ENCODE assay signal across 8 cellular contexts in the genomic region with DNA sequence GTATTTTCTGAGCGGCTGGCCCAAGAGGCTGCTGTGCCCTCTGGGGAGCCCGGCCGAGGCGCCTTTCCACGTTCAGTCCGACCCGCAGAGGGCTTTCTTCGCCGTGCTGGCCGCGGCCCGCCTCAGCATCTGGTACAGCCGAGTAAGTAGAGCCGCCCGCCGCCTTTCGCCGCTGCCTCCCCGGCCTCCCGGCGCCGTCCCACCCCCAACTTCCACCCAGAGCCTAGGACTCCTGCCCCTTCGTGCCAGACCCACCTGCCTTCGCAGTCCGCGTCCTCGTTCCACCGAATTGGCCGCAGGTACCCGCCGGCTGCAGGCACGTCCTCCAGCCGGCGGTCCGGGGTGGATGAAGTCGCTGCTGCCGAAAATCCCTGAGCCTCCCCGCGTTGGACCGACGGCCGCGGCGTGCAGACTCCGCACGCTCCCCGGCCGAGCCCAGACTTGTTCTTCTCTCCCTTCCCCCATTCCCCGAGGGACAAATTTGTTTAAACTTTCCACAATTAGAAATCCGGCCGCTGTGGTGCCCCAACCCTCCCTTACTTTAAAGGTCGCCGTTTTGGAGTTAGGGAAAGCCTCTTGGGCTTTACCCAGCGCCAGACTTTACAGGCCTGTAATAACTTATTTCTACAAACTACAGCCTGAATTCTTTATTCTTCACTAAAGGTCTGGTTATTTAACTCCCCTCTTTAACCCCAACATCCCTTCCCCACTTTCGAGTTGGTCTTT. TPM values are rescaled to one million over a fixed set of nuclear protein-coding genes. Genes with fewer than 3 reads are reported as not detected.
A peak's percentile ranks its signal among the peaks of the same experiment; 100 is the strongest.
DNase-seq lines count a peak whose midpoint lies in the region; ATAC-seq, FAIRE-seq and TF ChIP-seq lines count a peak whose summit lies in the region.

No MANE protein-coding gene starts in this region.

- FAIRE-seq in GM12891 (lab: Jason Lieb, UNC), result no peak

- DNase-seq in GM12891 (ENCODE audit: insufficient read length, low spot score) (no peak), NCI-H2171 treated with DMSO at 0.1 percent for 48 hours (lab: John Stamatoyannopoulos, UW) (peak; percentile 59), epithelial cell of prostate (ENCODE audit: low read depth, low spot score) (no peak), superior temporal gyrus (ENCODE audit: extremely low spot score) (peak; percentile 46), SHP77 (lab: John Stamatoyannopoulos, UW) (no peak)
- peak; percentile 46 for DNase-seq in activated CD8-positive, alpha-beta memory T cell treated with anti-CD3 and anti-CD28 coated beads, Interleukin-2, amount 50 U/mL, for 4 hours

- H3K9me3 ChIP-seq in mucosa of stomach (ENCODE audit: control insufficient read depth, low read length), result no peaks in the 10 kb centered on the region

- H3K9ac ChIP-seq in mucosa of stomach (ENCODE audit: low read length), result peak overlapping the region; percentile 78

- peaks cover 11% of the 10 kb centered on the region for H3K4me1 ChIP-seq in mucosa of stomach (ENCODE audit: control insufficient read depth, insufficient read depth, low read length)

- no peaks in the 10 kb centered on the region for H3K27me3 ChIP-seq in mucosa of stomach (ENCODE audit: control insufficient read depth, insufficient read depth, low read length)

- H3K27ac ChIP-seq in epithelial cell of prostate, result peak overlapping the region; percentile 84

- TF ChIP-seq POLR2A in GM12891 (IDR thresholded peaks at IDR 0.05; ENCODE audit: low read depth, low read length), result no peak

- H3K36me3 ChIP-seq in mucosa of stomach (ENCODE audit: control insufficient read depth, insufficient read depth, low read length), result no peaks in the 10 kb centered on the region

- H3K4me3 ChIP-seq in mucosa of stomach (ENCODE audit: low read length), result peak overlapping the region; percentile 37

- peak; percentile 15 for ATAC-seq in HG02571 (IDR thresholded peaks at IDR 0.05; ENCODE audit: unreplicated experiment)

TF ChIP-seq in GM12891, 5 proteins besides CTCF, POLR2A, EP300 and RAD21:
- TF ChIP-seq POU2F2 (IDR thresholded peaks at IDR 0.05; ENCODE audit: low read depth, low read length) (no peak), POLR2AphosphoS5 (IDR thresholded peaks at IDR 0.05; ENCODE audit: low read depth, low read length) (peak; percentile 4; the same call in 1 of the 2 replicates)

RNA-seq across cellular contexts. Expression of a gene that starts 0.6 kb away (rescaled TPM):
- polyA plus RNA-seq in GM12891 (2012; ENCODE audit: low read depth, missing spikeins), result 13.3 TPM

Comparison
In these comparisons a context has a peak if more than half of its experiments do, and no peak if none do; other contexts are left out.
1. DNase-seq: peak in NCI-H2171 treated with DMSO at 0.1 percent for 48 hours (single experiment), activated CD8-positive, alpha-beta memory T cell treated with anti-CD3 and anti-CD28 coated beads, Interleukin-2, amount 50 U/mL, for 4 hours (single experiment) and superior temporal gyrus (single experiment); none in GM12891 (single experiment), epithelial cell of prostate (single experiment) and SHP77 (0 of 2).